Comparison of ENCODE assay signal across 26 cellular contexts in the genomic region with DNA sequence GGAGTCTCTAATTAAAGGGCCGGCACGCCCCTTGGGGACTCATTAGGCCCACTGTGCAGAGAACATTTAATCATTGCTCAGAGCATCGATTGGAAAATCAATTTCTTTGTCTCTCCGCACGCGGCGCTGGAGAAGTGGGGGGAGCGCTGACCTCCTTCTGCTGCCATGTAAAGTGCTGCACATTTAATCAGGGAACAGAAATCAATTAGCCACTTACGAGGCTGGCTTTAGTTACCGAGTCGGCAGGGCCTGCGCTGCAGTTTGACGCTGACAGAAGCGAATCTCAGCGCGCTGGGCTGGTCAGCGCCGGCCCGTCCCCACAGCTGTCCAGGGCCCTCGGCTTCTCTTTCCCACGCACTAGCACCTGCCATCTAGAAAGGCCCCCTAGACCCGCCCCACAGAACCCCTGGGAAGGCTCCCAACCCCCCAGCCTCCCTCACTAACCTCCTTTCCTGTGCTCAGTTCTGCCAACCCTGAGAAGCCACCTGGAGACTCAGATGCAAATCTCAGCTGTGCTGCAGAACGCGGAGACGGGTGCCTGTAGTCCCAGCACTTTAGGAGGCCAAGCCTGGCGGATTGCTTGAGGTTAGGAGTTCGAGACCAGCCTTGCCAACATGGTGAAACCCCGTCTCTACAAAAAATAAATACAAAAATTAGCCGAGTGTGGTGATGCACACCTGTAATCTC. TPM values are rescaled to one million over a fixed set of nuclear protein-coding genes. Genes with fewer than 3 reads are reported as not detected.
DNase-seq lines count a peak whose midpoint lies in the region; ATAC-seq, FAIRE-seq and TF ChIP-seq lines count a peak whose summit lies in the region.
"Had no signal": no experiment of that assay in that cellular context is flagged by ENCODE, and none has a peak within 500 bp of the region (broad histone marks: within the 10 kb centered on the region; RNA-seq: fewer than 3 reads in every experiment).

No MANE protein-coding gene starts in this region.

- H3K27ac ChIP-seq in DND-41 (ENCODE audit: low read length) (no peak overlapping the region), Karpas-422 (ENCODE audit: low read length) (no peak overlapping the region), endodermal cell (ENCODE audit: low read depth, low read length) (peak overlapping the region; percentile 83), small intestine (ENCODE audit: low read depth in 1 of 2, low read length in 1 of 2) (no peak overlapping the region)
- H3K27ac ChIP-seq: ascending aorta had no signal

- H3K79me2 ChIP-seq in DND-41 (ENCODE audit: insufficient read depth, low read length) (no peaks in the 10 kb centered on the region), Karpas-422 (ENCODE audit: low read length) (no peaks in the 10 kb centered on the region)

- no peaks in the 10 kb centered on the region for H3K9me3 Mint-ChIP-seq in endodermal cell
- no peaks in the 10 kb centered on the region for H3K9me3 Mint-ChIP-seq in neural crest cell
- H3K9me3 Mint-ChIP-seq: activated naive CD4-positive, alpha-beta T cell treated with anti-CD3 and anti-CD28 coated beads, Interleukin-2, amount 50 U/mL, for 24 hours; activated T-cell treated with anti-CD3 and anti-CD28 coated beads, Interleukin-2, amount 50 U/mL, for 4 hours; central memory CD8-positive, alpha-beta T cell; type B pancreatic cell had no signal

- H3K9ac ChIP-seq in DND-41 (ENCODE audit: low read depth, low read length) (no peak overlapping the region; the same call in 1 of the 2 replicates), Karpas-422 (ENCODE audit: low read length) (no peak overlapping the region), endodermal cell (ENCODE audit: extremely low read depth, low read length, poor library complexity, severe bottlenecking) (no peak overlapping the region)

- no peak for ATAC-seq in DND-41 (ENCODE audit: insufficient read depth, low read depth)
- ATAC-seq in HG02798 (IDR thresholded peaks at IDR 0.05; ENCODE audit: poor library complexity, unreplicated experiment), result no peak
- ATAC-seq: HCT116, K562, right cardiac atrium, Right ventricle myocardium inferior had no signal

- no peaks in the 10 kb centered on the region for H3K36me3 ChIP-seq in DND-41 (ENCODE audit: insufficient read depth, low read length)
- no peaks in the 10 kb centered on the region for H3K36me3 ChIP-seq in Karpas-422 (ENCODE audit: insufficient read depth, low read length)
- H3K36me3 ChIP-seq in endodermal cell (ENCODE audit: control insufficient read depth, insufficient read depth, low read length), result no peaks in the 10 kb centered on the region
- H3K36me3 ChIP-seq in small intestine (ENCODE audit: control insufficient read depth in 2 of 2, insufficient read depth in 2 of 2, low read length in 2 of 2), result no peaks in the 10 kb centered on the region
- H3K36me3 ChIP-seq: ascending aorta had no signal

- DNase-seq in DND-41, result no peak
- DNase-seq in Karpas-422, result peak; percentile 52
- no peak for DNase-seq in endodermal cell
- no peak for DNase-seq in neural crest cell (ENCODE audit: low read depth, low spot score)
- no peak for DNase-seq in small intestine
- no peak for DNase-seq in NCI-H510A treated with DMSO at 0.1 percent for 48 hours (lab: John Stamatoyannopoulos, UW)
- no peak for DNase-seq in NCI-H187 treated with DMSO at 0.1 percent for 48 hours (lab: John Stamatoyannopoulos, UW)
- DNase-seq: ACHN; activated CD4-positive, alpha-beta T cell treated with anti-CD3 and anti-CD28 coated beads for 1 hour; activated T-cell treated with anti-CD3 and anti-CD28 coated beads, Interleukin-2, amount 50 U/mL, for 4 hours; C1 segment of cervical spinal cord; erythroblast; foreskin fibroblast; hypothalamus; kidney; NCI-H2029; NCI-H748 treated with DMSO at 0.1 percent for 48 hours; right cardiac atrium had no signal

- H3K27me3 ChIP-seq in DND-41 (ENCODE audit: insufficient read depth, low read length, poor library complexity), result no peaks in the 10 kb centered on the region
- no peaks in the 10 kb centered on the region for H3K27me3 ChIP-seq in Karpas-422 (ENCODE audit: low read length)
- no peaks in the 10 kb centered on the region for H3K27me3 ChIP-seq in endodermal cell (ENCODE audit: control insufficient read depth, insufficient read depth, low read length, poor library complexity, severe bottlenecking)
- peaks cover 2 to 4% of the 10 kb centered on the region in 2 donors for H3K27me3 ChIP-seq in small intestine (ENCODE audit: control insufficient read depth in 2 of 2, insufficient read depth in 2 of 2, low read length in 2 of 2)
- H3K27me3 ChIP-seq: ascending aorta had no signal

- peaks cover 5% of the 10 kb centered on the region for H3K27me3 Mint-ChIP-seq in endodermal cell (ENCODE audit: insufficient read depth)
- H3K27me3 Mint-ChIP-seq in neural crest cell (ENCODE audit: low read depth), result peaks cover 2% of the 10 kb centered on the region

- peaks cover 24% of the 10 kb centered on the region for H3K4me1 ChIP-seq in DND-41 (ENCODE audit: insufficient read depth, low read length)
- peaks cover 5% of the 10 kb centered on the region for H3K4me1 ChIP-seq in Karpas-422 (ENCODE audit: low read length)
- peaks cover 3% of the 10 kb centered on the region for H3K4me1 ChIP-seq in endodermal cell (ENCODE audit: control insufficient read depth, insufficient read depth, low read length)
- H3K4me1 ChIP-seq in small intestine (ENCODE audit: control insufficient read depth in 2 of 2, insufficient read depth in 1 of 2, low read depth in 1 of 2, low read length in 1 of 2), result no peaks in the 10 kb centered on the region
- H3K4me1 ChIP-seq: ascending aorta had no signal

- no peaks in the 10 kb centered on the region for H3K9me2 ChIP-seq in Karpas-422 (replicated peaks; ENCODE audit: insufficient read depth, low read length)

- no peaks in the 10 kb centered on the region; the same call in 1 of the 2 replicates for H4K20me1 ChIP-seq in DND-41 (ENCODE audit: insufficient read depth, low read length)
- H4K20me1 ChIP-seq in Karpas-422 (ENCODE audit: insufficient read depth, low read depth, low read length), result no peaks in the 10 kb centered on the region

- H3K27ac Mint-ChIP-seq in endodermal cell (no peak overlapping the region), neural crest cell (ENCODE audit: unreplicated experiment) (no peak overlapping the region)
- H3K27ac Mint-ChIP-seq: activated naive CD4-positive, alpha-beta T cell treated with anti-CD3 and anti-CD28 coated beads, Interleukin-2, amount 50 U/mL, for 24 hours had no signal

- TF ChIP-seq CTCF in DND-41 (IDR thresholded peaks at IDR 0.05; ENCODE audit: borderline replicate concordance, extremely low read depth, low read length, poor library complexity, severe bottlenecking), result no peak
- TF ChIP-seq CTCF in endodermal cell (conservative IDR thresholded peaks at IDR 0.05), result no peak
- TF ChIP-seq CTCF in neural crest cell (conservative IDR thresholded peaks at IDR 0.05), result no peak

- H3K4me3 Mint-ChIP-seq in endodermal cell (peak overlapping the region; percentile 9), neural crest cell (peak overlapping the region; percentile 65)
- H3K4me3 Mint-ChIP-seq: activated naive CD4-positive, alpha-beta T cell treated with anti-CD3 and anti-CD28 coated beads, Interleukin-2, amount 50 U/mL, for 24 hours; activated T-cell treated with anti-CD3 and anti-CD28 coated beads, Interleukin-2, amount 50 U/mL, for 4 hours; central memory CD8-positive, alpha-beta T cell had no signal

- H3K4me3 ChIP-seq in DND-41 (ENCODE audit: low read depth in 1 of 2, low read length in 2 of 2) (no peak overlapping the region), Karpas-422 (ENCODE audit: low read length) (no peak overlapping the region), endodermal cell (ENCODE audit: low read length) (no peak overlapping the region), small intestine (ENCODE audit: low read depth in 1 of 2, low read length in 2 of 2) (no peak overlapping the region)
- H3K4me3 ChIP-seq: ascending aorta, K562 had no signal

- H3K36me3 Mint-ChIP-seq in endodermal cell (ENCODE audit: low read depth), result no peaks in the 10 kb centered on the region
- no peaks in the 10 kb centered on the region for H3K36me3 Mint-ChIP-seq in neural crest cell (ENCODE audit: low read depth)
- H3K36me3 Mint-ChIP-seq: activated naive CD4-positive, alpha-beta T cell treated with anti-CD3 and anti-CD28 coated beads, Interleukin-2, amount 50 U/mL, for 24 hours; type B pancreatic cell had no signal

- H2AFZ ChIP-seq in DND-41 (ENCODE audit: low read depth, low read length), result no peak overlapping the region
- no peak overlapping the region for H2AFZ ChIP-seq in Karpas-422 (ENCODE audit: low read length)

- no peaks in the 10 kb centered on the region for H3K9me3 ChIP-seq in DND-41 (ENCODE audit: insufficient read depth, low read length, severe bottlenecking)
- H3K9me3 ChIP-seq in Karpas-422 (ENCODE audit: low read length), result no peaks in the 10 kb centered on the region
- no peaks in the 10 kb centered on the region for H3K9me3 ChIP-seq in endodermal cell (ENCODE audit: control insufficient read depth, low read length)
- no peaks in the 10 kb centered on the region for H3K9me3 ChIP-seq in small intestine (ENCODE audit: control insufficient read depth, low read depth)
- H3K9me3 ChIP-seq: ascending aorta had no signal

- no peak for FAIRE-seq in small intestine (lab: Jason Lieb, UNC)
- FAIRE-seq: K562, kidney had no signal

- H3K4me1 Mint-ChIP-seq in endodermal cell (peaks cover 14% of the 10 kb centered on the region), neural crest cell (peaks cover 9% of the 10 kb centered on the region)

- peak overlapping the region; percentile 85 for H3K4me2 ChIP-seq in DND-41 (ENCODE audit: insufficient read depth, low read length)
- no peak overlapping the region for H3K4me2 ChIP-seq in Karpas-422 (ENCODE audit: low read depth, low read length, poor library complexity, severe bottlenecking)

- WGBS in endodermal cell (ENCODE audit: insufficient coverage in 1 of 2, insufficient read length in 1 of 2), 2 experiments, result 78 to 86% methylated on average over 27 to 29 of the region's 29 CpGs
- WGBS in small intestine, 3 donors, result 33 to 47% (median 39%) methylated on average over 27 to 29 of the region's 29 CpGs

RNA-seq across cellular contexts. Expression of gene C1QL1, which starts 20.3 kb away (rescaled TPM):
- not detected in 2 replicates for total RNA-seq in Karpas-422 (2014; rRNA removed; shearing (Covaris generic); ENCODE audit: low replicate concordance)
- 1 to 10 TPM; 1.4 to 2.7 TPM for total RNA-seq in endodermal cell
- polyA plus RNA-seq in endodermal cell (2013, experiment 1 of 2), result 13.9 TPM
- 12.4 TPM for polyA plus RNA-seq in endodermal cell (2013, experiment 2 of 2)
- total RNA-seq in neural crest cell, result 7.1 and 7.7 TPM in 2 replicates
- polyA plus RNA-seq in small intestine, result 1 to 10 TPM in 2 of 3 donors, not detected in 1; 1.3 to 2.6 TPM
- total RNA-seq: activated T-cell treated with anti-CD3 and anti-CD28 coated beads, Interleukin-2, amount 50 U/mL, for 4 hours; ascending aorta had no signal

RNA-seq across cellular contexts. Expression of gene KIF18B, which starts 40.8 kb away (rescaled TPM):
- total RNA-seq in Karpas-422 (2014; rRNA removed; shearing (Covaris generic); ENCODE audit: low replicate concordance), result 8.5 and 11.8 TPM in 2 replicates
- total RNA-seq in endodermal cell (10 to 100 TPM; 43.5 to 64.7 TPM), neural crest cell (87.3 and 93.1 TPM in 2 replicates)
- 45.3 TPM for polyA plus RNA-seq in endodermal cell (2013, experiment 1 of 2)
- polyA plus RNA-seq in endodermal cell (2013, experiment 2 of 2), result 46.4 TPM
- polyA plus RNA-seq in small intestine, result 1 to 10 TPM in 1 of 3 donors, under 1 TPM in 2; 0.27 to 9.5 (median 0.45) TPM
- total RNA-seq: ascending aorta had no signal
